Comparison of ENCODE assay signal across 19 cellular contexts in the genomic region with DNA sequence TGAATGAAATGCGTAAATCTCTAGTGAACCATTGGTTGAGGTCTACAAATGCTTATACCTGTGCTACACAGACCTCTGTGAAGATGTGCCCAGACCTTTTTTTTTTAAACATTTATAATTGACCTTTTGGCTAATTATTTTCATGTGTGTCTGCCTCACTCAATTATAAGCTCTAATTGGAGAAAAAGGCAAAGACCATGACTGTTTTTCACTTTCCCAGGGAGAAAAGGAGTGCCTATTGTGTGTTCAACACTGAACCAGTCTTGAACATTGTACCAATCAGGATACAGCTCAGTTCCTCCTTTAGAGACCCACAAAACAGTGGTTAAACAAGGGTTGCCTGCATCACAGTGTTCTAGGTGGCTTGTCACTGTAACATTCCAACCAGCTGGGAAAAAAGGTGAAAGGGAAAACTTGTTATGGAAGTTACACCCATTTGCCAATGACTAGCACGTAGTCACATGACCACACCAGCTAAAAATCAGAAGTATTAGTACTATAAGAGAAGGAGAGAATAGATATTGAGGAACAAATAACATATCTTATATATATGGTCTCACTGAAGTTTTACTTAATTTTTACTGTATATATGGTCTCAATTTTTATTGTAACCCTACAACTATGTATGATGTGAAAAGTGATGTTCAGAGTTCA. TPM values are rescaled to one million over a fixed set of nuclear protein-coding genes. Genes with fewer than 3 reads are reported as not detected.
A peak's percentile ranks its signal among the peaks of the same experiment; 100 is the strongest.
DNase-seq lines count a peak whose midpoint lies in the region; ATAC-seq and TF ChIP-seq lines count a peak whose summit lies in the region.
"Had no signal": no experiment of that assay in that cellular context is flagged by ENCODE, and none has a peak within 500 bp of the region (broad histone marks: within the 10 kb centered on the region; RNA-seq: fewer than 3 reads in every experiment).

No MANE protein-coding gene starts in this region.

- no peaks in the 10 kb centered on the region for H3K27me3 Mint-ChIP-seq in activated naive CD4-positive, alpha-beta T cell treated with anti-CD3 and anti-CD28 coated beads, Interleukin-2, amount 50 U/mL, for 24 hours
- no peaks in the 10 kb centered on the region for H3K27me3 Mint-ChIP-seq in activated B cell treated with CpG ODN at 0.5 μM for 24 hours
- H3K27me3 Mint-ChIP-seq: IgD-negative memory B cell had no signal

- peaks cover 80% of the 10 kb centered on the region for H3K4me1 Mint-ChIP-seq in activated naive CD4-positive, alpha-beta T cell treated with anti-CD3 and anti-CD28 coated beads, Interleukin-2, amount 50 U/mL, for 24 hours
- peaks cover 93% of the 10 kb centered on the region for H3K4me1 Mint-ChIP-seq in activated B cell treated with CpG ODN at 0.5 μM for 24 hours

- peak overlapping the region; percentile 52 for H3K27ac Mint-ChIP-seq in activated naive CD4-positive, alpha-beta T cell treated with anti-CD3 and anti-CD28 coated beads, Interleukin-2, amount 50 U/mL, for 24 hours
- no peak overlapping the region for H3K27ac Mint-ChIP-seq in activated B cell treated with CpG ODN at 0.5 μM for 24 hours
- H3K27ac Mint-ChIP-seq: CD8-positive, alpha-beta T cell had no signal

- peaks cover 48% of the 10 kb centered on the region for H3K36me3 Mint-ChIP-seq in activated naive CD4-positive, alpha-beta T cell treated with anti-CD3 and anti-CD28 coated beads, Interleukin-2, amount 50 U/mL, for 24 hours
- peaks cover 53% of the 10 kb centered on the region for H3K36me3 Mint-ChIP-seq in activated B cell treated with CpG ODN at 0.5 μM for 24 hours (ENCODE audit: low read depth)

- no peak for DNase-seq in activated naive CD4-positive, alpha-beta T cell (lab: John Stamatoyannopoulos, UW)
- DNase-seq in activated B cell treated with CpG ODN at 0.5 μM for 24 hours (no peak), posterior cingulate gyrus (no peak)
- DNase-seq in stimulated activated naive CD8-positive, alpha-beta T cell treated with anti-CD3 and anti-CD28 coated beads, Interleukin-15, Interleukin-2, amounts not matched to agents 100 U/mL and 50 U/mL, for 24 hours = no peak
- DNase-seq: brain microvascular endothelial cell; CD8-positive, alpha-beta T cell; cortex of kidney; DMS79; immature natural killer cell; NCI-H2029 treated with DMSO at 0.1 percent for 48 hours; NK-92 treated with Interleukin-12 subunit alpha and Interleukin-12 subunit beta, amount 100 ng/mL, for 24 hours; spleen; stimulated activated CD8-positive, alpha-beta memory T cell treated with anti-CD3 and anti-CD28 coated beads, Interleukin-4, amount 100 ng/mL, for 48 hours; tibial artery had no signal

- peak overlapping the region; percentile 16 for H3K4me3 Mint-ChIP-seq in activated naive CD4-positive, alpha-beta T cell treated with anti-CD3 and anti-CD28 coated beads, Interleukin-2, amount 50 U/mL, for 24 hours
- H3K4me3 Mint-ChIP-seq in activated B cell treated with CpG ODN at 0.5 μM for 24 hours = peak overlapping the region; percentile 21
- H3K4me3 Mint-ChIP-seq: CD8-positive, alpha-beta T cell had no signal

- no peaks in the 10 kb centered on the region for H3K9me3 Mint-ChIP-seq in activated naive CD4-positive, alpha-beta T cell treated with anti-CD3 and anti-CD28 coated beads, Interleukin-2, amount 50 U/mL, for 24 hours
- peaks cover 2% of the 10 kb centered on the region for H3K9me3 Mint-ChIP-seq in activated B cell treated with CpG ODN at 0.5 μM for 24 hours
- H3K9me3 Mint-ChIP-seq: IgD-negative memory B cell had no signal

- CTCF ChIA-PET in activated B cell treated with CpG ODN at 0.5 μM for 24 hours (lab: Charles Lee) = no interaction called here

- intact Hi-C loops in activated B cell treated with CpG ODN at 0.5 μM for 24 hours (cut with micrococcal nuclease) = loop anchor here (5.0 kb wide), 1 partner anchor 36 kb away; no protein-coding TSS in a partner anchor
- intact Hi-C loops in posterior cingulate gyrus (cut with DNase I) = no loop called here

- no peak for TF ChIP-seq CTCF in activated B cell treated with CpG ODN at 0.5 μM for 24 hours (IDR thresholded peaks at IDR 0.05)

- ATAC-seq in HG02759 (IDR thresholded peaks at IDR 0.05; ENCODE audit: unreplicated experiment) = peak; percentile 29
- ATAC-seq in activated B cell treated with CpG ODN at 0.5 μM for 24 hours (ENCODE audit: low read depth) = no peak
- ATAC-seq in stimulated activated naive CD8-positive, alpha-beta T cell treated with anti-CD3 and anti-CD28 coated beads, Interleukin-15, Interleukin-2, amounts not matched to agents 100 U/mL and 50 U/mL, for 24 hours = peak; percentile 13
- ATAC-seq in activated CD4-positive, CD25-positive, alpha-beta regulatory T cell treated with anti-CD3 and anti-CD28 coated beads, Interleukin-2, amount 50 U/mL, for 24 hours = no peak
- ATAC-seq in GM19463 (IDR thresholded peaks at IDR 0.05; ENCODE audit: unreplicated experiment) = no peak
- ATAC-seq: CD8-positive, alpha-beta T cell had no signal

- POLR2A ChIA-PET in activated B cell treated with CpG ODN at 0.5 μM for 24 hours (lab: Charles Lee) = no interaction called here

RNA-seq across cellular contexts. Expression of gene TANK, which starts 13.4 kb away (rescaled TPM):
- 130 and 150 TPM in 2 replicates for total RNA-seq in activated B cell treated with CpG ODN at 0.5 μM for 24 hours

Comparison
In these comparisons a context has a peak if more than half of its experiments do, and no peak if none do; other contexts are left out.
1. ATAC-seq: peak in HG02759 (single experiment) and stimulated activated naive CD8-positive, alpha-beta T cell treated with anti-CD3 and anti-CD28 coated beads, Interleukin-15, Interleukin-2, amounts not matched to agents 100 U/mL and 50 U/mL, for 24 hours (single experiment); none in activated B cell treated with CpG ODN at 0.5 μM for 24 hours (single experiment), activated CD4-positive, CD25-positive, alpha-beta regulatory T cell treated with anti-CD3 and anti-CD28 coated beads, Interleukin-2, amount 50 U/mL, for 24 hours (0 of 2) and GM19463 (single experiment).